Comparison of ENCODE assay signal across 1 cellular context in the genomic region with DNA sequence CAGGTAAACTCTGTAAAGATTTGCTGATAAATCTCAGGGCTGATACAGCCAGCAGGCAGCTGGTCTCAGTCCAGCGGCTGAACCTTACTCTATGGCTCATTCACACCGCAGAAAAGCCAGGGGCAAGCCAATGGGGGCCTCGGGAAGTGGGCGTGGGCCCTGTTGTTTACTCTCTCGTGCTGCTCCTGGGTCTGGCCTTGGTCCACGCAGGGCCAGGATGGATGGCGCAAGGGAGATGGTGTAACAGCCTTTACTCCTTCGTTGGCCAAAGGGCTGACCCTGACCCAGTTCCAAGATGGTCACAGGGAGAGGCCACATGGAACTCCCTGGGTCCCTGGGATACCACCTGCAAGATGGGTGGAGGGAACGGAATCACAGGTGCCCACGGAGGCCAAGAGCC.
TF ChIP-seq lines count a peak whose summit lies in the region.

No MANE protein-coding gene starts in this region.

TF ChIP-seq in HepG2, 621 proteins besides CTCF, POLR2A, EP300 and RAD21 (continues in another document):
- TF ChIP-seq, protein P1, sequence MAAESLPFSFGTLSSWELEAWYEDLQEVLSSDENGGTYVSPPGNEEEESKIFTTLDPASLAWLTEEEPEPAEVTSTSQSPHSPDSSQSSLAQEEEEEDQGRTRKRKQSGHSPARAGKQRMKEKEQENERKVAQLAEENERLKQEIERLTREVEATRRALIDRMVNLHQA (CRISPR knock-in tag; IDR thresholded peaks at IDR 0.05) = no peak
- TF ChIP-seq GABPB1 (CRISPR knock-in tag; IDR thresholded peaks at IDR 0.05) (peak; percentile 61), TBX2 (CRISPR knock-in tag; IDR thresholded peaks at IDR 0.05; ENCODE audit: borderline replicate concordance) (0 out of 2 replicates have a peak, but pooled peaks have one; percentile 18), MBD4 (IDR thresholded peaks at IDR 0.05; ENCODE audit: borderline replicate concordance, low read length) (no peak), POLR2G (IDR thresholded peaks at IDR 0.05; ENCODE audit: low read depth, low read length) (no peak), FOXK1 (CRISPR knock-in tag; IDR thresholded peaks at IDR 0.05; ENCODE audit: borderline replicate concordance, low read depth) (peak; percentile 61; the same call in 1 of the 2 replicates), SIN3A (IDR thresholded peaks at IDR 0.05; ENCODE audit: borderline replicate concordance, low read depth, low read length) (no peak), HMG20A (CRISPR knock-in tag; IDR thresholded peaks at IDR 0.05; ENCODE audit: borderline replicate concordance) (peak; percentile 68; the same call in 1 of the 2 replicates), GATAD1 (CRISPR knock-in tag; IDR thresholded peaks at IDR 0.05) (no peak), ZNF563 (CRISPR knock-in tag; IDR thresholded peaks at IDR 0.05) (no peak), NONO (IDR thresholded peaks at IDR 0.05) (no peak), NONO (CRISPR knock-in tag; conservative IDR thresholded peaks at IDR 0.05) (0 out of 2 replicates have a peak, but pooled peaks have one; percentile 35), SALL1 (CRISPR knock-in tag; IDR thresholded peaks at IDR 0.05) (peak; percentile 79), RXRA (CRISPR knock-in tag; IDR thresholded peaks at IDR 0.05) (0 out of 2 replicates have a peak, but pooled peaks have one; percentile 28), ZBTB7B (CRISPR knock-in tag; IDR thresholded peaks at IDR 0.05) (peak; percentile 38; the same call in 1 of the 2 replicates), RXRB (CRISPR knock-in tag; IDR thresholded peaks at IDR 0.05; ENCODE audit: borderline replicate concordance) (0 out of 2 replicates have a peak, but pooled peaks have one; percentile 46), HDAC2 (CRISPR knock-in tag; IDR thresholded peaks at IDR 0.05) (peak; percentile 52; the same call in 1 of the 2 replicates), NCOA2 (CRISPR knock-in tag; IDR thresholded peaks at IDR 0.05) (peak; percentile 56), FOXJ3 (CRISPR knock-in tag; IDR thresholded peaks at IDR 0.05; ENCODE audit: borderline replicate concordance) (peak; percentile 41; the same call in 1 of the 2 replicates), KLF16 (CRISPR knock-in tag; IDR thresholded peaks at IDR 0.05) (peak in 1 of 2 experiments; percentile 68; a peak in 2 of 4 replicates), GATAD2A (CRISPR knock-in tag; IDR thresholded peaks at IDR 0.05) (peak; percentile 95), HNF4G (IDR thresholded peaks at IDR 0.05; ENCODE audit: borderline replicate concordance, low read depth, low read length) (0 out of 2 replicates have a peak, but pooled peaks have one; percentile 37), HNF4G (CRISPR knock-in tag; IDR thresholded peaks at IDR 0.05; ENCODE audit: borderline replicate concordance, low read depth) (no peak), SOX6 (IDR thresholded peaks at IDR 0.05) (no peak), SOX6 (CRISPR knock-in tag; IDR thresholded peaks at IDR 0.05) (peak; percentile 72), HDAC1 (CRISPR knock-in tag; IDR thresholded peaks at IDR 0.05) (peak; percentile 66; the same call in 1 of the 2 replicates), RELA (CRISPR knock-in tag; IDR thresholded peaks at IDR 0.05) (no peak), ZNF331 (CRISPR knock-in tag; IDR thresholded peaks at IDR 0.05) (0 out of 2 replicates have a peak, but pooled peaks have one; percentile 31), TRIM24 (CRISPR knock-in tag; IDR thresholded peaks at IDR 0.05) (peak; percentile 76; the same call in 1 of the 2 replicates), ZNF747 (CRISPR knock-in tag; IDR thresholded peaks at IDR 0.05; ENCODE audit: borderline replicate concordance) (no peak), NR2F6 (IDR thresholded peaks at IDR 0.05) (0 out of 2 replicates have a peak, but pooled peaks have one; percentile 36), NR2F6 (CRISPR knock-in tag; IDR thresholded peaks at IDR 0.05) (no peak), ZBTB7A (CRISPR knock-in tag; IDR thresholded peaks at IDR 0.05) (0 out of 2 replicates have a peak, but pooled peaks have one; percentile 70), ZFP36L1 (CRISPR knock-in tag; IDR thresholded peaks at IDR 0.05) (no peak), BCL6 (CRISPR knock-in tag; IDR thresholded peaks at IDR 0.05) (peak; percentile 45; the same call in 1 of the 2 replicates), ZMYM3 (CRISPR knock-in tag; IDR thresholded peaks at IDR 0.05) (0 out of 2 replicates have a peak, but pooled peaks have one; percentile 26), ZNF292 (CRISPR knock-in tag; IDR thresholded peaks at IDR 0.05; ENCODE audit: borderline replicate concordance, low read depth) (peak; percentile 53; the same call in 1 of the 2 replicates), HOXA3 (CRISPR knock-in tag; IDR thresholded peaks at IDR 0.05) (peak; percentile 44; the same call in 1 of the 2 replicates), FOXP1 (IDR thresholded peaks at IDR 0.05) (no peak), FOXP1 (CRISPR knock-in tag; IDR thresholded peaks at IDR 0.05) (peak; percentile 74), ZNF12 (CRISPR knock-in tag; IDR thresholded peaks at IDR 0.05) (peak; percentile 54; the same call in 1 of the 2 replicates), TARDBP (CRISPR knock-in tag; IDR thresholded peaks at IDR 0.05) (peak; percentile 60; the same call in 1 of the 2 replicates), MIER3 (CRISPR knock-in tag; IDR thresholded peaks at IDR 0.05; ENCODE audit: borderline replicate concordance) (0 out of 2 replicates have a peak, but pooled peaks have one; percentile 34), CEBPB (IDR thresholded peaks at IDR 0.05; ENCODE audit: borderline replicate concordance, low read depth, low read length) (peak; percentile 92), ARNT2 (CRISPR knock-in tag; IDR thresholded peaks at IDR 0.05; ENCODE audit: low read depth) (no peak), MXI1 (IDR thresholded peaks at IDR 0.05; ENCODE audit: borderline replicate concordance, low read depth, low read length) (0 out of 3 replicates have a peak, but pooled peaks have one; percentile 31)
- TF ChIP-seq, protein P2, sequence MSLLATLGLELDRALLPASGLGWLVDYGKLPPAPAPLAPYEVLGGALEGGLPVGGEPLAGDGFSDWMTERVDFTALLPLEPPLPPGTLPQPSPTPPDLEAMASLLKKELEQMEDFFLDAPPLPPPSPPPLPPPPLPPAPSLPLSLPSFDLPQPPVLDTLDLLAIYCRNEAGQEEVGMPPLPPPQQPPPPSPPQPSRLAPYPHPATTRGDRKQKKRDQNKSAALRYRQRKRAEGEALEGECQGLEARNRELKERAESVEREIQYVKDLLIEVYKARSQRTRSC (CRISPR knock-in tag; IDR thresholded peaks at IDR 0.05; ENCODE audit: low read depth) = no peak
- TF ChIP-seq, protein P3, sequence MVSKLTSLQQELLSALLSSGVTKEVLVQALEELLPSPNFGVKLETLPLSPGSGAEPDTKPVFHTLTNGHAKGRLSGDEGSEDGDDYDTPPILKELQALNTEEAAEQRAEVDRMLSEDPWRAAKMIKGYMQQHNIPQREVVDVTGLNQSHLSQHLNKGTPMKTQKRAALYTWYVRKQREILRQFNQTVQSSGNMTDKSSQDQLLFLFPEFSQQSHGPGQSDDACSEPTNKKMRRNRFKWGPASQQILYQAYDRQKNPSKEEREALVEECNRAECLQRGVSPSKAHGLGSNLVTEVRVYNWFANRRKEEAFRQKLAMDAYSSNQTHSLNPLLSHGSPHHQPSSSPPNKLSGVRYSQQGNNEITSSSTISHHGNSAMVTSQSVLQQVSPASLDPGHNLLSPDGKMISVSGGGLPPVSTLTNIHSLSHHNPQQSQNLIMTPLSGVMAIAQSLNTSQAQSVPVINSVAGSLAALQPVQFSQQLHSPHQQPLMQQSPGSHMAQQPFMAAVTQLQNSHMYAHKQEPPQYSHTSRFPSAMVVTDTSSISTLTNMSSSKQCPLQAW (CRISPR knock-in tag; IDR thresholded peaks at IDR 0.05) = 0 out of 2 replicates have a peak, but pooled peaks have one; percentile 13
- TF ChIP-seq, protein P4, sequence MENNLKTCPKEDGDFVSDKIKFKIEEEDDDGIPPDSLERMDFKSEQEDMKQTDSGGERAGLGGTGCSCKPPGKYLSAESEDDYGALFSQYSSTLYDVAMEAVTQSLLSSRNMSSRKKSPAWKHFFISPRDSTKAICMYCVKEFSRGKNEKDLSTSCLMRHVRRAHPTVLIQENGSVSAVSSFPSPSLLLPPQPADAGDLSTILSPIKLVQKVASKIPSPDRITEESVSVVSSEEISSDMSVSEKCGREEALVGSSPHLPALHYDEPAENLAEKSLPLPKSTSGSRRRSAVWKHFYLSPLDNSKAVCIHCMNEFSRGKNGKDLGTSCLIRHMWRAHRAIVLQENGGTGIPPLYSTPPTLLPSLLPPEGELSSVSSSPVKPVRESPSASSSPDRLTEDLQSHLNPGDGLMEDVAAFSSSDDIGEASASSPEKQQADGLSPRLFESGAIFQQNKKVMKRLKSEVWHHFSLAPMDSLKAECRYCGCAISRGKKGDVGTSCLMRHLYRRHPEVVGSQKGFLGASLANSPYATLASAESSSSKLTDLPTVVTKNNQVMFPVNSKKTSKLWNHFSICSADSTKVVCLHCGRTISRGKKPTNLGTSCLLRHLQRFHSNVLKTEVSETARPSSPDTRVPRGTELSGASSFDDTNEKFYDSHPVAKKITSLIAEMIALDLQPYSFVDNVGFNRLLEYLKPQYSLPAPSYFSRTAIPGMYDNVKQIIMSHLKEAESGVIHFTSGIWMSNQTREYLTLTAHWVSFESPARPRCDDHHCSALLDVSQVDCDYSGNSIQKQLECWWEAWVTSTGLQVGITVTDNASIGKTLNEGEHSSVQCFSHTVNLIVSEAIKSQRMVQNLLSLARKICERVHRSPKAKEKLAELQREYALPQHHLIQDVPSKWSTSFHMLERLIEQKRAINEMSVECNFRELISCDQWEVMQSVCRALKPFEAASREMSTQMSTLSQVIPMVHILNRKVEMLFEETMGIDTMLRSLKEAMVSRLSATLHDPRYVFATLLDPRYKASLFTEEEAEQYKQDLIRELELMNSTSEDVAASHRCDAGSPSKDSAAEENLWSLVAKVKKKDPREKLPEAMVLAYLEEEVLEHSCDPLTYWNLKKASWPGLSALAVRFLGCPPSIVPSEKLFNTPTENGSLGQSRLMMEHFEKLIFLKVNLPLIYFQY (CRISPR knock-in tag; IDR thresholded peaks at IDR 0.05; ENCODE audit: borderline replicate concordance) = 0 out of 2 replicates have a peak, but pooled peaks have one; percentile 30
- TF ChIP-seq, protein P5, sequence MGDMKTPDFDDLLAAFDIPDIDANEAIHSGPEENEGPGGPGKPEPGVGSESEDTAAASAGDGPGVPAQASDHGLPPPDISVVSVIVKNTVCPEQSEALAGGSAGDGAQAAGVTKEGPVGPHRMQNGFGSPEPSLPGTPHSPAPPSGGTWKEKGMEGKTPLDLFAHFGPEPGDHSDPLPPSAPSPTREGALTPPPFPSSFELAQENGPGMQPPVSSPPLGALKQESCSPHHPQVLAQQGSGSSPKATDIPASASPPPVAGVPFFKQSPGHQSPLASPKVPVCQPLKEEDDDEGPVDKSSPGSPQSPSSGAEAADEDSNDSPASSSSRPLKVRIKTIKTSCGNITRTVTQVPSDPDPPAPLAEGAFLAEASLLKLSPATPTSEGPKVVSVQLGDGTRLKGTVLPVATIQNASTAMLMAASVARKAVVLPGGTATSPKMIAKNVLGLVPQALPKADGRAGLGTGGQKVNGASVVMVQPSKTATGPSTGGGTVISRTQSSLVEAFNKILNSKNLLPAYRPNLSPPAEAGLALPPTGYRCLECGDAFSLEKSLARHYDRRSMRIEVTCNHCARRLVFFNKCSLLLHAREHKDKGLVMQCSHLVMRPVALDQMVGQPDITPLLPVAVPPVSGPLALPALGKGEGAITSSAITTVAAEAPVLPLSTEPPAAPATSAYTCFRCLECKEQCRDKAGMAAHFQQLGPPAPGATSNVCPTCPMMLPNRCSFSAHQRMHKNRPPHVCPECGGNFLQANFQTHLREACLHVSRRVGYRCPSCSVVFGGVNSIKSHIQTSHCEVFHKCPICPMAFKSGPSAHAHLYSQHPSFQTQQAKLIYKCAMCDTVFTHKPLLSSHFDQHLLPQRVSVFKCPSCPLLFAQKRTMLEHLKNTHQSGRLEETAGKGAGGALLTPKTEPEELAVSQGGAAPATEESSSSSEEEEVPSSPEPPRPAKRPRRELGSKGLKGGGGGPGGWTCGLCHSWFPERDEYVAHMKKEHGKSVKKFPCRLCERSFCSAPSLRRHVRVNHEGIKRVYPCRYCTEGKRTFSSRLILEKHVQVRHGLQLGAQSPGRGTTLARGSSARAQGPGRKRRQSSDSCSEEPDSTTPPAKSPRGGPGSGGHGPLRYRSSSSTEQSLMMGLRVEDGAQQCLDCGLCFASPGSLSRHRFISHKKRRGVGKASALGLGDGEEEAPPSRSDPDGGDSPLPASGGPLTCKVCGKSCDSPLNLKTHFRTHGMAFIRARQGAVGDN (CRISPR knock-in tag; IDR thresholded peaks at IDR 0.05) = peak; percentile 42
- TF ChIP-seq, protein P6, sequence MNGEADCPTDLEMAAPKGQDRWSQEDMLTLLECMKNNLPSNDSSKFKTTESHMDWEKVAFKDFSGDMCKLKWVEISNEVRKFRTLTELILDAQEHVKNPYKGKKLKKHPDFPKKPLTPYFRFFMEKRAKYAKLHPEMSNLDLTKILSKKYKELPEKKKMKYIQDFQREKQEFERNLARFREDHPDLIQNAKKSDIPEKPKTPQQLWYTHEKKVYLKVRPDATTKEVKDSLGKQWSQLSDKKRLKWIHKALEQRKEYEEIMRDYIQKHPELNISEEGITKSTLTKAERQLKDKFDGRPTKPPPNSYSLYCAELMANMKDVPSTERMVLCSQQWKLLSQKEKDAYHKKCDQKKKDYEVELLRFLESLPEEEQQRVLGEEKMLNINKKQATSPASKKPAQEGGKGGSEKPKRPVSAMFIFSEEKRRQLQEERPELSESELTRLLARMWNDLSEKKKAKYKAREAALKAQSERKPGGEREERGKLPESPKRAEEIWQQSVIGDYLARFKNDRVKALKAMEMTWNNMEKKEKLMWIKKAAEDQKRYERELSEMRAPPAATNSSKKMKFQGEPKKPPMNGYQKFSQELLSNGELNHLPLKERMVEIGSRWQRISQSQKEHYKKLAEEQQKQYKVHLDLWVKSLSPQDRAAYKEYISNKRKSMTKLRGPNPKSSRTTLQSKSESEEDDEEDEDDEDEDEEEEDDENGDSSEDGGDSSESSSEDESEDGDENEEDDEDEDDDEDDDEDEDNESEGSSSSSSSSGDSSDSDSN (CRISPR knock-in tag; IDR thresholded peaks at IDR 0.05) = peak; percentile 38; the same call in 1 of the 2 replicates
- TF ChIP-seq, protein P7, sequence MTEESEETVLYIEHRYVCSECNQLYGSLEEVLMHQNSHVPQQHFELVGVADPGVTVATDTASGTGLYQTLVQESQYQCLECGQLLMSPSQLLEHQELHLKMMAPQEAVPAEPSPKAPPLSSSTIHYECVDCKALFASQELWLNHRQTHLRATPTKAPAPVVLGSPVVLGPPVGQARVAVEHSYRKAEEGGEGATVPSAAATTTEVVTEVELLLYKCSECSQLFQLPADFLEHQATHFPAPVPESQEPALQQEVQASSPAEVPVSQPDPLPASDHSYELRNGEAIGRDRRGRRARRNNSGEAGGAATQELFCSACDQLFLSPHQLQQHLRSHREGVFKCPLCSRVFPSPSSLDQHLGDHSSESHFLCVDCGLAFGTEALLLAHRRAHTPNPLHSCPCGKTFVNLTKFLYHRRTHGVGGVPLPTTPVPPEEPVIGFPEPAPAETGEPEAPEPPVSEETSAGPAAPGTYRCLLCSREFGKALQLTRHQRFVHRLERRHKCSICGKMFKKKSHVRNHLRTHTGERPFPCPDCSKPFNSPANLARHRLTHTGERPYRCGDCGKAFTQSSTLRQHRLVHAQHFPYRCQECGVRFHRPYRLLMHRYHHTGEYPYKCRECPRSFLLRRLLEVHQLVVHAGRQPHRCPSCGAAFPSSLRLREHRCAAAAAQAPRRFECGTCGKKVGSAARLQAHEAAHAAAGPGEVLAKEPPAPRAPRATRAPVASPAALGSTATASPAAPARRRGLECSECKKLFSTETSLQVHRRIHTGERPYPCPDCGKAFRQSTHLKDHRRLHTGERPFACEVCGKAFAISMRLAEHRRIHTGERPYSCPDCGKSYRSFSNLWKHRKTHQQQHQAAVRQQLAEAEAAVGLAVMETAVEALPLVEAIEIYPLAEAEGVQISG (CRISPR knock-in tag; IDR thresholded peaks at IDR 0.05) = peak; percentile 68; the same call in 1 of the 2 replicates
